9 cellular contexts compared by ENCODE assay signal in genomic region chr11:113906038-113906437, GRCh38. TPM values are rescaled to one million over a fixed set of nuclear protein-coding genes. Genes with fewer than 3 reads are reported as not detected.
DNase-seq lines count a peak whose midpoint lies in the region; ATAC-seq and TF ChIP-seq lines count a peak whose summit lies in the region.
"Had no signal": no experiment of that assay in that cellular context is flagged by ENCODE, and none has a peak within 500 bp of the region (broad histone marks: within the 10 kb centered on the region; RNA-seq: fewer than 3 reads in every experiment).

No MANE protein-coding gene starts in this region.

- no peak overlapping the region for H2AFZ ChIP-seq in PC-9

- peaks cover 43% of the 10 kb centered on the region for H3K4me1 ChIP-seq in A673 (ENCODE audit: insufficient read depth, low read length, poor library complexity, severe bottlenecking)
- peaks cover 18% of the 10 kb centered on the region for H3K4me1 ChIP-seq in HEK293 (ENCODE audit: control insufficient read depth, insufficient read depth, low read length)
- no peaks in the 10 kb centered on the region for H3K4me1 ChIP-seq in PC-9 (replicated peaks; ENCODE audit: insufficient read depth)

- no peaks in the 10 kb centered on the region for H3K36me3 ChIP-seq in A673 (ENCODE audit: insufficient read depth, low read length, poor library complexity, severe bottlenecking)
- no peaks in the 10 kb centered on the region for H3K36me3 ChIP-seq in HEK293 (ENCODE audit: control insufficient read depth in 2 of 2, insufficient read depth in 1 of 2, low read length in 2 of 2)
- H3K36me3 ChIP-seq in PC-9 (ENCODE audit: low read depth), result no peaks in the 10 kb centered on the region

- no peak overlapping the region for H3K4me2 ChIP-seq in PC-9

- POLR2A ChIA-PET in A673 (lab: Charles Lee; ENCODE audit: low non-redundant PET), result no interaction called here
- POLR2A ChIA-PET in HEK293 (lab: Yijun Ruan, JAX), result interaction anchor here (0.9 kb wide), 1 partner anchor 31 kb away, joined by 3 read pairs; the partner anchor contains the start of gene USP28
- POLR2A ChIA-PET in PC-9 (lab: Charles Lee; ENCODE audit: unreplicated experiment), result no interaction called here

- no peaks in the 10 kb centered on the region for H3F3A ChIP-seq in PC-9 (ENCODE audit: insufficient read depth, low read depth)

- peak; percentile 64 for DNase-seq in A673 (ENCODE audit: low spot score)
- peak in 1 of 2 experiments; percentile 45 for DNase-seq in PC-9
- peak; percentile 80 for DNase-seq in fibroblast of villous mesenchyme (ENCODE audit: low read depth)
- DNase-seq in hypothalamus (lab: John Stamatoyannopoulos, UW), result no peak
- DNase-seq in ecto neural progenitor cell (ENCODE audit: low spot score), result no peak
- DNase-seq in T-helper 2 cell, result no peak
- DNase-seq: stimulated activated CD4-positive, alpha-beta T cell treated with anti-CD3 and anti-CD28 coated beads, Interleukin-2, amount 100 ng/mL, for 48 hours had no signal

- H3K27me3 ChIP-seq in A673 (replicated peaks; ENCODE audit: insufficient read depth, low read depth, low read length, poor library complexity), result peaks cover 24% of the 10 kb centered on the region
- H3K27me3 ChIP-seq in PC-9 (ENCODE audit: insufficient read depth, low read depth), result peaks cover 98% of the 10 kb centered on the region

- no peaks in the 10 kb centered on the region for H4K20me1 ChIP-seq in PC-9 (ENCODE audit: insufficient read depth)

- CTCF ChIA-PET in A673 (lab: Charles Lee) (interaction anchor here (0.6 to 2.7 kb wide), 3 partner anchors 10 to 355 kb away, joined by 3 to 10 read pairs (median 9); no protein-coding TSS in a partner anchor), HEK293 (lab: Yijun Ruan, JAX) (interaction anchor here (0.6 to 5.9 kb wide), 18 partner anchors 9 to 356 kb away, joined by 3 to 67 read pairs (median 4); partner anchors contain the start of gene HTR3A), PC-9 (lab: Charles Lee) (no interaction called here)

- H3K9me3 ChIP-seq in A673 (ENCODE audit: low read depth, low read length, poor library complexity, severe bottlenecking) (no peaks in the 10 kb centered on the region), HEK293 (ENCODE audit: control insufficient read depth, insufficient read depth, low read depth, low read length) (no peaks in the 10 kb centered on the region), PC-9 (ENCODE audit: insufficient read depth, low read depth) (no peaks in the 10 kb centered on the region)

- BruUV-seq in A673 (replicated peaks; lab: Mats Ljungman, UMichigan) (no TSS peak), PC-9 (replicated peaks; lab: Mats Ljungman, UMichigan) (no TSS peak)

- no peaks in the 10 kb centered on the region for H3K9me2 ChIP-seq in PC-9 (ENCODE audit: insufficient read depth)

- TF ChIP-seq CTCF in A673 (conservative IDR thresholded peaks at IDR 0.05; ENCODE audit: low read depth, low read length), result peak; percentile 55
- no peak for TF ChIP-seq CTCF in HEK293 (tag by site-specific recombination; IDR thresholded peaks at IDR 0.05)
- 0 out of 2 replicates have a peak, but pooled peaks have one; percentile 36 for TF ChIP-seq CTCF in PC-9 (conservative IDR thresholded peaks at IDR 0.05)
- peak; percentile 42 for TF ChIP-seq CTCF in fibroblast of villous mesenchyme (IDR thresholded peaks at IDR 0.05; ENCODE audit: insufficient read depth, low read depth, low read length)

- no peak for ATAC-seq in GM19035 (IDR thresholded peaks at IDR 0.05; ENCODE audit: unreplicated experiment)

- H3K4me3 ChIP-seq in A673 (ENCODE audit: low read depth, low read length, poor library complexity, severe bottlenecking), result no peak overlapping the region
- H3K4me3 ChIP-seq in HEK293 (ENCODE audit: low read depth, low read length), result no peak overlapping the region
- H3K4me3 ChIP-seq in PC-9, result no peak overlapping the region
- no peak overlapping the region for H3K4me3 ChIP-seq in fibroblast of villous mesenchyme (ENCODE audit: low read depth, low read length)

- H3K27ac ChIP-seq in A673 (ENCODE audit: low read depth, low read length, poor library complexity, severe bottlenecking), result no peak overlapping the region
- H3K27ac ChIP-seq in HEK293 (ENCODE audit: extremely low read depth, low read depth, low read length), result peak overlapping the region; percentile 54
- no peak overlapping the region for H3K27ac ChIP-seq in PC-9

- intact Hi-C loops in A673 (cut with micrococcal nuclease; ENCODE audit: unreplicated experiment), result no loop called here
- intact Hi-C loops in PC-9 (cut with micrococcal nuclease; ENCODE audit: unreplicated experiment), result no loop called here

- no peaks in the 10 kb centered on the region for H3K79me2 ChIP-seq in PC-9 (ENCODE audit: low read depth)

TF ChIP-seq in HEK293, 187 proteins besides CTCF, POLR2A, EP300 and RAD21 (continues in another document):
- TF ChIP-seq ZEB2 (tag by site-specific recombination; IDR thresholded peaks at IDR 0.05), result peak; percentile 78
- TF ChIP-seq ZSCAN30 (tag by site-specific recombination; IDR thresholded peaks at IDR 0.05), result peak; percentile 30; the same call in 1 of the 2 replicates
- TF ChIP-seq ZFP3 (tag by site-specific recombination; IDR thresholded peaks at IDR 0.05; ENCODE audit: low read depth), result no peak
- TF ChIP-seq ZNF692 (tag by site-specific recombination; IDR thresholded peaks at IDR 0.05), result no peak
- TF ChIP-seq KLF8 (tag by site-specific recombination; IDR thresholded peaks at IDR 0.05), result peak; percentile 52; the same call in 1 of the 2 replicates
- no peak for TF ChIP-seq ZBTB48 (tag by site-specific recombination; IDR thresholded peaks at IDR 0.05)
- no peak for TF ChIP-seq ZBTB7A (tag by site-specific recombination; IDR thresholded peaks at IDR 0.05; ENCODE audit: low read depth)
- TF ChIP-seq ZNF423 (tag by site-specific recombination; IDR thresholded peaks at IDR 0.05), result no peak
- TF ChIP-seq HOXD13 (CRISPR knock-in tag; IDR thresholded peaks at IDR 0.05; ENCODE audit: borderline replicate concordance), result 0 out of 2 replicates have a peak, but pooled peaks have one; percentile 64
- TF ChIP-seq HOXA7 (CRISPR knock-in tag; IDR thresholded peaks at IDR 0.05; ENCODE audit: borderline replicate concordance), result no peak
- TF ChIP-seq ZNF112 (tag by site-specific recombination; IDR thresholded peaks at IDR 0.05), result no peak
- TF ChIP-seq, protein P1, sequence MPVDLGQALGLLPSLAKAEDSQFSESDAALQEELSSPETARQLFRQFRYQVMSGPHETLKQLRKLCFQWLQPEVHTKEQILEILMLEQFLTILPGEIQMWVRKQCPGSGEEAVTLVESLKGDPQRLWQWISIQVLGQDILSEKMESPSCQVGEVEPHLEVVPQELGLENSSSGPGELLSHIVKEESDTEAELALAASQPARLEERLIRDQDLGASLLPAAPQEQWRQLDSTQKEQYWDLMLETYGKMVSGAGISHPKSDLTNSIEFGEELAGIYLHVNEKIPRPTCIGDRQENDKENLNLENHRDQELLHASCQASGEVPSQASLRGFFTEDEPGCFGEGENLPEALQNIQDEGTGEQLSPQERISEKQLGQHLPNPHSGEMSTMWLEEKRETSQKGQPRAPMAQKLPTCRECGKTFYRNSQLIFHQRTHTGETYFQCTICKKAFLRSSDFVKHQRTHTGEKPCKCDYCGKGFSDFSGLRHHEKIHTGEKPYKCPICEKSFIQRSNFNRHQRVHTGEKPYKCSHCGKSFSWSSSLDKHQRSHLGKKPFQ (tag by site-specific recombination; IDR thresholded peaks at IDR 0.05), result peak; percentile 73; the same call in 1 of the 2 replicates
- no peak for TF ChIP-seq ZNF341 (tag by site-specific recombination; IDR thresholded peaks at IDR 0.05; ENCODE audit: low read depth)
- 0 out of 2 replicates have a peak, but pooled peaks have one; percentile 10 for TF ChIP-seq BCL6B (tag by site-specific recombination; IDR thresholded peaks at IDR 0.05)

RNA-seq across cellular contexts. Expression of gene HTR3B, which starts 1.4 kb away (rescaled TPM):
- total RNA-seq in A673 (2021) (not detected in 2 replicates), PC-9 (2021) (not detected in 2 replicates), fibroblast of villous mesenchyme (not detected in 2 replicates)

RNA-seq across cellular contexts. Expression of gene USP28, which starts 30.7 kb away (rescaled TPM):
- total RNA-seq in A673 (2021), result 23.7 and 37.6 TPM in 2 replicates
- 36.6 and 38.1 TPM in 2 replicates for total RNA-seq in PC-9 (2021)
- 27.1 and 37.1 TPM in 2 replicates for total RNA-seq in fibroblast of villous mesenchyme

Comparison
In these comparisons a context has a peak if more than half of its experiments do, and no peak if none do; other contexts are left out.
1. DNase-seq: peak in A673 (single experiment) and fibroblast of villous mesenchyme (single experiment); none in hypothalamus (0 of 51), ecto neural progenitor cell (single experiment) and T-helper 2 cell (0 of 5).